In genomic region chr20:58877374-58878360, GRCh38 we compare ENCODE assay signal across 12 cellular contexts. TPM values are rescaled to one million over a fixed set of nuclear protein-coding genes. Genes with fewer than 3 reads are reported as not detected.
DNase-seq lines count a peak whose midpoint lies in the region; ATAC-seq and TF ChIP-seq lines count a peak whose summit lies in the region.
"Had no signal": no experiment of that assay in that cellular context is flagged by ENCODE, and none has a peak within 500 bp of the region (broad histone marks: within the 10 kb centered on the region; RNA-seq: fewer than 3 reads in every experiment).

No MANE protein-coding gene starts in this region.

- CTCF ChIA-PET in activated naive CD4-positive, alpha-beta T cell treated with anti-CD3 and anti-CD28 coated beads for 36 hours (lab: Charles Lee): interaction anchor here (1.0 to 1.6 kb wide), 2 partner anchors 9 to 11 kb away, joined by 3 to 4 read pairs; no protein-coding TSS in a partner anchor

- peak; percentile 69 for DNase-seq in activated naive CD4-positive, alpha-beta T cell treated with anti-CD3 and anti-CD28 coated beads for 36 hours
- no peak for DNase-seq in activated naive CD4-positive, alpha-beta T cell treated with Interleukin-2 at 50 U/mL for 16 hours
- DNase-seq in NT2/D1 (ENCODE audit: low read depth, low spot score) (no peak), ovary (no peak), foreskin melanocyte (no peak)
- no peak for DNase-seq in stimulated activated naive CD8-positive, alpha-beta T cell treated with anti-CD3 and anti-CD28 coated beads, Interleukin-15, Interleukin-2, amounts not matched to agents 100 U/mL and 50 U/mL, for 24 hours
- DNase-seq: brain microvascular endothelial cell; effector CD8-positive, alpha-beta T cell; uterus had no signal

- 31% methylated on average over 11 of the region's 11 CpGs for WGBS in ectodermal cell, 2 experiments
- WGBS in ovary, 3 donors: 70 to 79% (median 78%) methylated on average over 11 of the region's 11 CpGs

- no peaks in the 10 kb centered on the region for H3K36me3 ChIP-seq in NT2/D1 (ENCODE audit: insufficient read depth, insufficient read length, low read length)
- H3K36me3 ChIP-seq in ectodermal cell (ENCODE audit: control insufficient read depth, insufficient read depth, low read length): no peaks in the 10 kb centered on the region
- no peaks in the 10 kb centered on the region for H3K36me3 ChIP-seq in ovary
- H3K36me3 ChIP-seq: brain microvascular endothelial cell, uterus had no signal

- peak overlapping the region; percentile 41 for H3K27ac ChIP-seq in ectodermal cell (ENCODE audit: insufficient read depth, low read depth, low read length, poor library complexity, severe bottlenecking)
- no peak overlapping the region for H3K27ac ChIP-seq in ovary
- H3K27ac ChIP-seq: brain microvascular endothelial cell, uterus had no signal

- no peak for TF ChIP-seq POLR2A in ovary (IDR thresholded peaks at IDR 0.05)

- no peaks in the 10 kb centered on the region for H3K36me3 Mint-ChIP-seq in activated naive CD4-positive, alpha-beta T cell treated with anti-CD3 and anti-CD28 coated beads for 36 hours (ENCODE audit: low read depth)

- no peaks in the 10 kb centered on the region for H3K9me3 ChIP-seq in NT2/D1 (ENCODE audit: insufficient read depth, low read length)
- H3K9me3 ChIP-seq in ectodermal cell (ENCODE audit: control insufficient read depth, low read length): no peaks in the 10 kb centered on the region
- no peaks in the 10 kb centered on the region for H3K9me3 ChIP-seq in ovary
- H3K9me3 ChIP-seq: uterus had no signal

- H3K4me1 ChIP-seq in NT2/D1 (ENCODE audit: insufficient read depth, insufficient read length) (peaks cover 12% of the 10 kb centered on the region), ectodermal cell (ENCODE audit: control insufficient read depth, insufficient read depth, low read length) (peaks cover 44% of the 10 kb centered on the region), ovary (ENCODE audit: insufficient read depth) (no peaks in the 10 kb centered on the region)
- H3K4me1 ChIP-seq: uterus had no signal

- peak; percentile 36 for ATAC-seq in stimulated activated naive CD8-positive, alpha-beta T cell treated with anti-CD3 and anti-CD28 coated beads, Interleukin-15, Interleukin-2, amounts not matched to agents 100 U/mL and 50 U/mL, for 24 hours
- no peak for ATAC-seq in HG03378 (IDR thresholded peaks at IDR 0.05; ENCODE audit: unreplicated experiment)

- H3K27me3 ChIP-seq in NT2/D1 (ENCODE audit: insufficient read depth, insufficient read length) (peaks cover 11% of the 10 kb centered on the region), ectodermal cell (ENCODE audit: control insufficient read depth, insufficient read depth, low read length, poor library complexity, severe bottlenecking) (no peaks in the 10 kb centered on the region), ovary (no peaks in the 10 kb centered on the region)
- H3K27me3 ChIP-seq: brain microvascular endothelial cell, uterus had no signal

- peaks cover 26% of the 10 kb centered on the region for H3K4me1 Mint-ChIP-seq in activated naive CD4-positive, alpha-beta T cell treated with anti-CD3 and anti-CD28 coated beads for 36 hours (ENCODE audit: low read depth)

- no peak for TF ChIP-seq EP300 in ovary (IDR thresholded peaks at IDR 0.05)

- peak overlapping the region; percentile 61 for H3K27ac Mint-ChIP-seq in activated naive CD4-positive, alpha-beta T cell treated with anti-CD3 and anti-CD28 coated beads for 36 hours

- peak overlapping the region; percentile 2 for H3K9ac ChIP-seq in NT2/D1 (ENCODE audit: insufficient read length, low read depth)

- H3K4me3 Mint-ChIP-seq in activated naive CD4-positive, alpha-beta T cell treated with anti-CD3 and anti-CD28 coated beads for 36 hours: no peak overlapping the region

- H3K27me3 Mint-ChIP-seq in activated naive CD4-positive, alpha-beta T cell treated with anti-CD3 and anti-CD28 coated beads for 36 hours (ENCODE audit: low read depth): no peaks in the 10 kb centered on the region

- H3K4me3 ChIP-seq in NT2/D1 (ENCODE audit: insufficient read length, low read depth) (no peak overlapping the region), ectodermal cell (ENCODE audit: insufficient read depth, low read depth, low read length) (no peak overlapping the region), ovary (no peak overlapping the region)
- H3K4me3 ChIP-seq: uterus had no signal

- no peak for TF ChIP-seq CTCF in ovary (IDR thresholded peaks at IDR 0.05)

- no peaks in the 10 kb centered on the region for H3K9me3 Mint-ChIP-seq in activated naive CD4-positive, alpha-beta T cell treated with anti-CD3 and anti-CD28 coated beads for 36 hours

- intact Hi-C loops in activated naive CD4-positive, alpha-beta T cell treated with anti-CD3 and anti-CD28 coated beads for 36 hours (cut with micrococcal nuclease): no loop called here
- intact Hi-C loops in ovary (cut with DNase I): loop anchor here in 2 of 4 donors (10.0 kb wide), 2 partner anchors 167 to 347 kb away; partner anchors contain the start of gene PRELID3B (in 1 of the 2)

RNA-seq across cellular contexts. Expression of gene GNAS, which starts 25.2 kb away (rescaled TPM):
- 100 to 1,000 TPM; 770 to 802 TPM for total RNA-seq in activated naive CD4-positive, alpha-beta T cell treated with anti-CD3 and anti-CD28 coated beads for 36 hours
- 1,487 TPM for polyA plus RNA-seq in ectodermal cell (2013, experiment 1 of 4)
- polyA plus RNA-seq in ectodermal cell (2013, experiment 2 of 4): 1,411 TPM
- 1,350 TPM for polyA plus RNA-seq in ectodermal cell (2013, experiment 3 of 4)
- polyA plus RNA-seq in ectodermal cell (2013, experiment 4 of 4): 1,464 TPM
- 100 to 1,000 TPM; 330 to 852 (median 669) TPM for total RNA-seq in ovary
- polyA plus RNA-seq in ovary: 1,000 to 10,000 TPM in 1 of 2 donors, 100 to 1,000 TPM in 1; 731 to 1,311 TPM

RNA-seq across cellular contexts. Expression of gene GNAS-AS1, which starts 27.0 kb away (rescaled TPM):
- total RNA-seq in activated naive CD4-positive, alpha-beta T cell treated with anti-CD3 and anti-CD28 coated beads for 36 hours: 1 to 10 TPM; 1.6 to 1.9 TPM
- 6.8 TPM for polyA plus RNA-seq in ectodermal cell (2013, experiment 1 of 4)
- polyA plus RNA-seq in ectodermal cell (2013, experiment 2 of 4): 10.7 TPM
- polyA plus RNA-seq in ectodermal cell (2013, experiment 3 of 4): 6.1 TPM
- 7.3 TPM for polyA plus RNA-seq in ectodermal cell (2013, experiment 4 of 4)
- total RNA-seq in ovary: under 1 TPM in 5 of 7 donors, not detected in 2; 0.12 to 0.37 (median 0.18) TPM
- under 1 TPM; 0.10 to 0.22 TPM for polyA plus RNA-seq in ovary
- total RNA-seq: myocyte had no signal
